In the genomic region with DNA sequence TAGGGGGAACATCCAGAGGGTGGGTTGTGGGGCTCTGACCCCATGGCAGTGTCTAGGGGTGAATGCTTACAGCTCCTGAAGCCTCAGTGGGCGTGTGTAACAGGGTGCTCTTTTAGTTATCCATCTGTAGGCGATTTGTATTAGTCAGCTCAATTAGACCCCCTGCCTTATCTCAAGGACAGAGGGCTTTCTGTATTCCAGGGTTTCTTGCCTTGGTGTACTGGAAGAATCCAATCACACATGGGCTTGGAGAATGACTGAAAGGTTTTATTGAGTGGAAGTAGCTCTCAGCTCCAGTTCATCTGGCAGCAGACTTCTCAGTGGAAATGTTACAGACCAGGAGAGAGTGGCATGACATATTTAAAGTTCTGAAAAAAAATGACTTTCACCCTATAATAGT, we compare ENCODE assay signal across 10 cellular contexts.
"Had no signal": no experiment of that assay in that cellular context is flagged by ENCODE, and none has a peak within 500 bp of the region (broad histone marks: within the 10 kb centered on the region; RNA-seq: fewer than 3 reads in every experiment).

No MANE protein-coding gene starts in this region.

- H3K4me3 ChIP-seq: GM23338, K562 had no signal

- H3K4me1 Mint-ChIP-seq: GM23338, H9 had no signal

- H3K27ac ChIP-seq: HL-60 had no signal

- H3K27ac Mint-ChIP-seq: GM23338, H9 had no signal

- H3K4me3 Mint-ChIP-seq: GM23338, H9 had no signal

- FAIRE-seq: H1, H54, HTR-8/SVneo, K562 had no signal

- DNase-seq: H9, HCEC 1CT, IMR-90, KG1 had no signal
